In the genomic region with DNA sequence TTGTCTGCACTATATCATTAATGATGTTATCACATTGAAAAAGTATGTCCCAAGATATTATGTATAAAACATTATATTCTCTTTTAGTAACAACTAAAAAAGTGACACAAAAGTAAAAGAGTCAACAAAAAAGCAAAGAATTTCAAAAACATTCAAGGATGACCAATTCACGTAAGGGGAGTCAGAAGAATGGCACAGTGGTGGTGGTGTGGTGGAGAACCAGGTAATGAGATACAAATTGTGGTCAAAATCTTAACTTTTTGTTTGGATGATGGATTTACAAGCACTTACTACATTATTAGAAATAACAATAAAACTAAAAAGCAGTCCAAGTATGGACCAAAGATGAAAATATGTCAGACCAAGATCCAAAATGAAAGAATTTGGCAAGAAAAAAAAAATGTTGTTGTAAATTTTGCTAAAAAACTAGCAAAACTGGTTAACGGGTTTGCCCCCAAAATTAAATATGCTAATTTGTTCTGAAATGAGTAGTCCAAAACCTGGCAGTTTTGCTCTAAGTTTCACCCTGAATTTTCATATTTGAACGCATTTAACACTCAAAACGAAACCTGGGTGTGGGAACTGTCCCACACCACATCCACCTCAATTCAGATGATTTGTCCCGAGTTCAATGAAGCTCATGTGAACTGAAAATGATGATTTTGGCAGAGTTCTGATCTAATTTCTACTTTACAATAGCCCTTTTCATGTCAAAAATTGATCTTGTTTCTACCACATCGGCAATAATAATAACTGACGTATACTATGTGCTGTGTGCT, we compare ENCODE assay signal across 9 cellular contexts.
DNase-seq lines count a peak whose midpoint lies in the region; ATAC-seq and TF ChIP-seq lines count a peak whose summit lies in the region.
"Had no signal": no experiment of that assay in that cellular context is flagged by ENCODE, and none has a peak within 500 bp of the region (broad histone marks: within the 10 kb centered on the region; RNA-seq: fewer than 3 reads in every experiment).

No MANE protein-coding gene starts in this region.

- H3K4me1 Mint-ChIP-seq in CD4-positive, alpha-beta memory T cell = peaks cover 9 to 30% (median 14%) of the 10 kb centered on the region in 4 donors
- peaks cover 46% of the 10 kb centered on the region for H3K4me1 Mint-ChIP-seq in activated CD8-positive, alpha-beta T cell treated with anti-CD3 and anti-CD28 coated beads for 36 hours (ENCODE audit: low read depth)

- no peaks in the 10 kb centered on the region for H3K9me3 ChIP-seq in CD4-positive, alpha-beta memory T cell (ENCODE audit: control insufficient read depth in 1 of 2, low read length in 2 of 2)

- H3K4me1 ChIP-seq in CD4-positive, alpha-beta memory T cell (ENCODE audit: insufficient read depth, low read length) = peaks cover 7% of the 10 kb centered on the region

- TF ChIP-seq POLR2A in GM19099 (IDR thresholded peaks at IDR 0.05; ENCODE audit: extremely low read depth, insufficient read length, low read depth) = peak; percentile 18
- TF ChIP-seq POLR2A in lower leg skin (IDR thresholded peaks at IDR 0.05) = no peak

- H3K27me3 ChIP-seq in CD4-positive, alpha-beta memory T cell (ENCODE audit: insufficient read depth, low read length) = no peaks in the 10 kb centered on the region

- peak; percentile 84 for ATAC-seq in HG02973 (IDR thresholded peaks at IDR 0.05; ENCODE audit: unreplicated experiment)
- ATAC-seq in activated CD8-positive, alpha-beta T cell treated with anti-CD3 and anti-CD28 coated beads for 36 hours = peak; percentile 83

- H3K27ac Mint-ChIP-seq in CD4-positive, alpha-beta memory T cell = peak overlapping the region in 2 of 7 donors; percentile 3 to 39
- peak overlapping the region; percentile 72 for H3K27ac Mint-ChIP-seq in activated CD8-positive, alpha-beta T cell treated with anti-CD3 and anti-CD28 coated beads for 36 hours

- peaks cover 0 to 1% of the 10 kb centered on the region in 2 donors for H3K27me3 Mint-ChIP-seq in CD4-positive, alpha-beta memory T cell
- H3K27me3 Mint-ChIP-seq in activated CD8-positive, alpha-beta T cell treated with anti-CD3 and anti-CD28 coated beads for 36 hours = peaks cover 9% of the 10 kb centered on the region

- no peaks in the 10 kb centered on the region for H3K36me3 Mint-ChIP-seq in CD4-positive, alpha-beta memory T cell
- peaks cover 33% of the 10 kb centered on the region for H3K36me3 Mint-ChIP-seq in activated CD8-positive, alpha-beta T cell treated with anti-CD3 and anti-CD28 coated beads for 36 hours (ENCODE audit: low read depth)

- no peak overlapping the region for H3K27ac ChIP-seq in CD4-positive, alpha-beta memory T cell (ENCODE audit: low read depth, low read length)

- 87 to 92% methylated on average over 7 of the region's 7 CpGs for WGBS in lower leg skin, 2 donors

- peaks cover 0 to 2% (median 0%) of the 10 kb centered on the region in 8 donors for H3K9me3 Mint-ChIP-seq in CD4-positive, alpha-beta memory T cell
- H3K9me3 Mint-ChIP-seq in activated CD8-positive, alpha-beta T cell treated with anti-CD3 and anti-CD28 coated beads for 36 hours = peaks cover 3% of the 10 kb centered on the region

- H3K36me3 ChIP-seq in CD4-positive, alpha-beta memory T cell (ENCODE audit: insufficient read depth, low read length) = no peaks in the 10 kb centered on the region

- no peak for TF ChIP-seq CTCF in activated CD8-positive, alpha-beta T cell treated with anti-CD3 and anti-CD28 coated beads for 36 hours (IDR thresholded peaks at IDR 0.05)
- no peak for TF ChIP-seq CTCF in lower leg skin (IDR thresholded peaks at IDR 0.05)

- POLR2A ChIA-PET in CD4-positive, alpha-beta memory T cell (lab: Charles Lee; ENCODE audit: partially characterized antibody) = no interaction called here
- POLR2A ChIA-PET in activated CD8-positive, alpha-beta T cell treated with anti-CD3 and anti-CD28 coated beads for 36 hours (lab: Charles Lee) = interaction anchor here (1.0 kb wide), 1 partner anchor 135 kb away, joined by 3 read pairs; no protein-coding TSS in a partner anchor

- intact Hi-C loops in CD4-positive, alpha-beta memory T cell (cut with micrococcal nuclease) = no loop called here
- intact Hi-C loops in activated CD8-positive, alpha-beta T cell treated with anti-CD3 and anti-CD28 coated beads for 36 hours (cut with micrococcal nuclease) = loop anchor here (5.0 to 10.0 kb wide), 3 partner anchors 102 to 219 kb away; a partner anchor contains a TSS
- intact Hi-C loops in lower leg skin (cut with DNase I; ENCODE audit: low total_unique reads) = no loop called here

- peak overlapping the region in 7 of 8 donors; percentile 14 to 66 (median 51) for H3K4me3 Mint-ChIP-seq in CD4-positive, alpha-beta memory T cell
- peak overlapping the region; percentile 40 for H3K4me3 Mint-ChIP-seq in activated CD8-positive, alpha-beta T cell treated with anti-CD3 and anti-CD28 coated beads for 36 hours

- peak in 4 of 5 donors; percentile 1 to 35 (median 16) for DNase-seq in CD4-positive, alpha-beta memory T cell
- peak; percentile 87 for DNase-seq in activated CD8-positive, alpha-beta T cell treated with anti-CD3 and anti-CD28 coated beads for 36 hours
- no peak for DNase-seq in dedifferentiated amniotic fluid mesenchymal stem cell (ENCODE audit: extremely low spot score)
- DNase-seq in NCI-H146 (lab: John Stamatoyannopoulos, UW) = no peak
- DNase-seq in lower leg skin (ENCODE audit: low spot score in 2 of 2) = no peak
- no peak for DNase-seq in RKO (ENCODE audit: low spot score)
- DNase-seq: caudate nucleus had no signal

- CTCF ChIA-PET in CD4-positive, alpha-beta memory T cell (lab: Charles Lee; ENCODE audit: partially characterized antibody) = no interaction called here
- CTCF ChIA-PET in activated CD8-positive, alpha-beta T cell treated with anti-CD3 and anti-CD28 coated beads for 36 hours (lab: Charles Lee) = no interaction called here

- H3K4me3 ChIP-seq in CD4-positive, alpha-beta memory T cell (ENCODE audit: low read length in 2 of 2) = no peak overlapping the region
- no peak overlapping the region for H3K4me3 ChIP-seq in lower leg skin (ENCODE audit: low read depth, poor library complexity, severe bottlenecking)

Comparison
In these comparisons a context has a peak if more than half of its experiments do, and no peak if none do; other contexts are left out.
1. DNase-seq: peak in CD4-positive, alpha-beta memory T cell (4 of 5) and activated CD8-positive, alpha-beta T cell treated with anti-CD3 and anti-CD28 coated beads for 36 hours (single experiment); none in dedifferentiated amniotic fluid mesenchymal stem cell (single experiment), NCI-H146 (single experiment), lower leg skin (0 of 2) and RKO (single experiment).